In genomic region chrX:76617020-76617419, GRCh38 we compare ENCODE assay signal across 24 cellular contexts.
A peak's percentile ranks its signal among the peaks of the same experiment; 100 is the strongest.
DNase-seq lines count a peak whose midpoint lies in the region; ATAC-seq, FAIRE-seq and TF ChIP-seq lines count a peak whose summit lies in the region.
"Had no signal": no experiment of that assay in that cellular context is flagged by ENCODE, and none has a peak within 500 bp of the region (broad histone marks: within the 10 kb centered on the region; RNA-seq: fewer than 3 reads in every experiment).

No MANE protein-coding gene starts in this region.

- H3K4me3 ChIP-seq in bronchial epithelial cell (ENCODE audit: low read depth, low read length) (no peak overlapping the region), lung (peak overlapping the region; percentile 11)
- H3K4me3 ChIP-seq: BLaER1 had no signal

- WGBS in lung, 2 donors = 72 to 95% methylated on average over 3 of the region's 3 CpGs

- intact Hi-C loops in cardiac septum (cut with DNase I) = no loop called here

- DNase-seq in bronchial epithelial cell (ENCODE audit: low read depth) = no peak
- no peak for DNase-seq in lung (ENCODE audit: low spot score)
- no peak for DNase-seq in GM03348 (ENCODE audit: low spot score)
- no peak for DNase-seq in NCI-H146 treated with DMSO at 0.1 percent for 48 hours (lab: John Stamatoyannopoulos, UW; ENCODE audit: unreplicated experiment)
- no peak for DNase-seq in cardiac septum (ENCODE audit: low spot score)
- DNase-seq: 8988T; ACHN; BE2C; C1 segment of cervical spinal cord; CD4-positive, alpha-beta memory T cell; CD4-positive, CD25-positive, alpha-beta regulatory T cell; CD8-positive, alpha-beta memory T cell; COR-L47; DMS 273 treated with DMSO at 0.1 percent for 48 hours; DMS153; DMS53; DMS79; DND-41; EL; GDM1 had no signal

- peaks cover 0 to 16% of the 10 kb centered on the region in 2 donors for H3K9me3 ChIP-seq in lung (ENCODE audit: control insufficient read depth in 2 of 2, insufficient read depth in 1 of 2, low read length in 1 of 2)
- H3K9me3 ChIP-seq: BE2C had no signal

- TF ChIP-seq CTCF in bronchial epithelial cell (IDR thresholded peaks at IDR 0.05; ENCODE audit: insufficient read depth, low read length, severe bottlenecking) (no peak), lung (IDR thresholded peaks at IDR 0.05; ENCODE audit: control extremely low read depth, extremely low read depth) (no peak)

- H3K4me1 ChIP-seq in lung (ENCODE audit: control insufficient read depth in 2 of 2, insufficient read depth in 2 of 2, low read length in 2 of 2) = no peaks in the 10 kb centered on the region
- H3K4me1 ChIP-seq: BE2C, BLaER1 had no signal

- H3K27ac ChIP-seq in lung (ENCODE audit: low read depth in 1 of 2, low read length in 1 of 2) = no peak overlapping the region
- H3K27ac ChIP-seq: BLaER1 had no signal

- H3K27me3 ChIP-seq in bronchial epithelial cell (ENCODE audit: control insufficient read depth, insufficient read depth, low read length) (no peaks in the 10 kb centered on the region), lung (ENCODE audit: control insufficient read depth, insufficient read depth) (no peaks in the 10 kb centered on the region)
- H3K27me3 ChIP-seq: BE2C had no signal

- no peaks in the 10 kb centered on the region for H3K36me3 ChIP-seq in bronchial epithelial cell (ENCODE audit: control insufficient read depth, insufficient read depth, low read length)
- H3K36me3 ChIP-seq in lung (ENCODE audit: control insufficient read depth in 2 of 2, insufficient read depth in 2 of 2, low read length in 2 of 2) = no peaks in the 10 kb centered on the region
- H3K36me3 ChIP-seq: BE2C, BLaER1 had no signal

- no peak for ATAC-seq in lung (ENCODE audit: insufficient read depth, low FRiP score)

- peak; percentile 23 for FAIRE-seq in bronchial epithelial cell (lab: Jason Lieb, UNC)
- FAIRE-seq: A204.1, GM12891, GM19239 had no signal
